8 cellular contexts compared by ENCODE assay signal in genomic region chr20:33673411-33674293, GRCh38. TPM values are rescaled to one million over a fixed set of nuclear protein-coding genes. Genes with fewer than 3 reads are reported as not detected.
A peak's percentile ranks its signal among the peaks of the same experiment; 100 is the strongest.
DNase-seq lines count a peak whose midpoint lies in the region; ATAC-seq and TF ChIP-seq lines count a peak whose summit lies in the region.

No MANE protein-coding gene starts in this region.

- H3K36me3 ChIP-seq in lung (ENCODE audit: control insufficient read depth in 2 of 2, insufficient read depth in 2 of 2, low read length in 2 of 2) (peaks cover 0 to 6% of the 10 kb centered on the region in 2 donors), tibial nerve (peaks cover 0 to 33% (median 0%) of the 10 kb centered on the region in 3 donors)

- H3K4me1 Mint-ChIP-seq in brain: peaks cover 63% of the 10 kb centered on the region

- H3K27ac ChIP-seq in lung (ENCODE audit: low read depth in 1 of 2, low read length in 1 of 2): peak overlapping the region; percentile 63 to 72
- H3K27ac ChIP-seq in tibial nerve: peak overlapping the region; percentile 87 to 93 (median 92)

- peak overlapping the region; percentile 82 to 95 (median 93) for H3K4me3 Mint-ChIP-seq in brain

- TF ChIP-seq POLR2A in tibial nerve (IDR thresholded peaks at IDR 0.05): no peak

- peak overlapping the region; percentile 49 for H3K4me3 ChIP-seq in lung
- H3K4me3 ChIP-seq in tibial nerve: peak overlapping the region; percentile 65 to 88 (median 69)

- no peak for TF ChIP-seq EP300 in Ishikawa (IDR thresholded peaks at IDR 0.05; ENCODE audit: borderline replicate concordance)
- TF ChIP-seq EP300 in tibial nerve (IDR thresholded peaks at IDR 0.05): no peak

- 20 to 34% methylated on average over 20 to 29 of the region's 29 CpGs for WGBS in lung, 2 donors
- WGBS in tibial nerve, 2 donors: 9 to 22% methylated on average over 8 to 29 of the region's 29 CpGs

- no peaks in the 10 kb centered on the region for H3K9me3 Mint-ChIP-seq in brain

- no peaks in the 10 kb centered on the region for H3K27me3 Mint-ChIP-seq in brain

- peak; percentile 31 to 38 for ATAC-seq in activated CD4-positive, CD25-positive, alpha-beta regulatory T cell treated with anti-CD3 and anti-CD28 coated beads, Interleukin-2, amount 50 U/mL, for 24 hours
- no peak for ATAC-seq in lung (ENCODE audit: insufficient read depth, low FRiP score)
- ATAC-seq in HG02623 (IDR thresholded peaks at IDR 0.05; ENCODE audit: unreplicated experiment): no peak

- no peak for TF ChIP-seq RAD21 in Ishikawa (IDR thresholded peaks at IDR 0.05; ENCODE audit: low read depth)

- no peaks in the 10 kb centered on the region for H3K27me3 ChIP-seq in lung (ENCODE audit: control insufficient read depth, insufficient read depth)
- no peaks in the 10 kb centered on the region for H3K27me3 ChIP-seq in tibial nerve

- H3K36me3 Mint-ChIP-seq in brain: peaks cover 3% of the 10 kb centered on the region

- DNase-seq in activated CD4-positive, CD25-positive, alpha-beta regulatory T cell (lab: John Stamatoyannopoulos, UW): no peak
- DNase-seq in lung (ENCODE audit: low spot score) (no peak), tibial nerve (ENCODE audit: low spot score in 2 of 2) (no peak), NCI-H2029 treated with DMSO at 0.1 percent for 48 hours (lab: John Stamatoyannopoulos, UW) (no peak)

- no peak for TF ChIP-seq CTCF in brain (conservative IDR thresholded peaks at IDR 0.05)
- TF ChIP-seq CTCF in lung (IDR thresholded peaks at IDR 0.05; ENCODE audit: control extremely low read depth, extremely low read depth): no peak
- TF ChIP-seq CTCF in tibial nerve (IDR thresholded peaks at IDR 0.05): no peak

- H3K9me3 ChIP-seq in lung (ENCODE audit: control insufficient read depth in 2 of 2, insufficient read depth in 1 of 2, low read length in 1 of 2) (no peaks in the 10 kb centered on the region), tibial nerve (no peaks in the 10 kb centered on the region)

- H3K4me1 ChIP-seq in lung (ENCODE audit: control insufficient read depth in 2 of 2, insufficient read depth in 2 of 2, low read length in 2 of 2) (peaks cover 0 to 13% of the 10 kb centered on the region in 2 donors), tibial nerve (peaks cover 0 to 52% (median 35%) of the 10 kb centered on the region in 4 donors)

- peak overlapping the region; percentile 28 to 89 (median 84) for H3K27ac Mint-ChIP-seq in brain

TF ChIP-seq in Ishikawa, 13 proteins besides CTCF, POLR2A, EP300 and RAD21:
- TF ChIP-seq ZBTB7A (IDR thresholded peaks at IDR 0.05; ENCODE audit: low read depth) (peak; percentile 41; the same call in 1 of the 2 replicates), TEAD4 (IDR thresholded peaks at IDR 0.05) (no peak), EGR1 (IDR thresholded peaks at IDR 0.05) (0 out of 2 replicates have a peak, but pooled peaks have one; percentile 4)

RNA-seq across cellular contexts. Expression of gene NECAB3, which starts 0.6 kb away (rescaled TPM):
- polyA plus RNA-seq in brain (ENCODE audit: insufficient read depth, low read depth, low replicate concordance) (75.9 TPM), lung (10 to 100 TPM; 21.2 to 80.8 TPM)
- total RNA-seq in lung (100 to 1,000 TPM in 1 of 2 donors, 10 to 100 TPM in 1; 63.5 to 127 TPM), tibial nerve (100 to 1,000 TPM in 1 of 4 donors, 10 to 100 TPM in 3; 80.8 to 103 (median 91.5) TPM)

RNA-seq across cellular contexts. Expression of gene ACTL10, which starts 6.9 kb away (rescaled TPM):
- polyA plus RNA-seq in brain (ENCODE audit: insufficient read depth, low read depth, low replicate concordance) (1.4 TPM), lung (1 to 10 TPM; 1.3 to 3.1 TPM)
- total RNA-seq in lung (1 to 10 TPM in 1 of 2 donors, under 1 TPM in 1; 0.26 to 3.4 TPM), tibial nerve (1 to 10 TPM; 1.1 to 4.3 (median 3.8) TPM)

RNA-seq across cellular contexts. Expression of gene C20orf144, which starts 11.5 kb away (rescaled TPM):
- polyA plus RNA-seq in brain (ENCODE audit: insufficient read depth, low read depth, low replicate concordance) (0.14 TPM), lung (under 1 TPM; 0.05 to 0.08 TPM)
- total RNA-seq in lung (under 1 TPM in 1 of 2 donors, not detected in 1; 0.31 TPM), tibial nerve (not detected)

RNA-seq across cellular contexts. Expression of gene E2F1, which starts 12.5 kb away (rescaled TPM):
- 73.1 TPM for polyA plus RNA-seq in brain (ENCODE audit: insufficient read depth, low read depth, low replicate concordance)
- 10 to 100 TPM in 1 of 2 donors, 1 to 10 TPM in 1; 6.4 to 10.9 TPM for total RNA-seq in lung
- polyA plus RNA-seq in lung: 10 to 100 TPM in 1 of 2 donors, 1 to 10 TPM in 1; 4.2 to 10.7 TPM
- 1 to 10 TPM; 1.3 to 4.2 (median 1.8) TPM for total RNA-seq in tibial nerve

RNA-seq across cellular contexts. Expression of gene PXMP4, which starts 46.5 kb away (rescaled TPM):
- polyA plus RNA-seq in brain (ENCODE audit: insufficient read depth, low read depth, low replicate concordance) (23.5 TPM), lung (10 to 100 TPM; 10.2 to 24.7 TPM)
- total RNA-seq in lung (10 to 100 TPM; 28.9 to 36.8 TPM), tibial nerve (1 to 10 TPM; 5.1 to 9.6 (median 8.6) TPM)

Comparison
In these comparisons a context has a peak if more than half of its experiments do, and no peak if none do; other contexts are left out.
1. ATAC-seq: peak in activated CD4-positive, CD25-positive, alpha-beta regulatory T cell treated with anti-CD3 and anti-CD28 coated beads, Interleukin-2, amount 50 U/mL, for 24 hours (2 of 2); none in lung (single experiment) and HG02623 (single experiment).